ENCODE assay signal across 28 cellular contexts in genomic region chr12:13052414-13052813, GRCh38. TPM values are rescaled to one million over a fixed set of nuclear protein-coding genes. Genes with fewer than 3 reads are reported as not detected.
DNase-seq lines count a peak whose midpoint lies in the region; ATAC-seq lines count a peak whose summit lies in the region.
"Had no signal": no experiment of that assay in that cellular context is flagged by ENCODE, and none has a peak within 500 bp of the region (broad histone marks: within the 10 kb centered on the region; RNA-seq: fewer than 3 reads in every experiment).

No MANE protein-coding gene starts in this region.

- H3K4me3 Mint-ChIP-seq in activated naive CD4-positive, alpha-beta T cell treated with anti-CD3 and anti-CD28 coated beads for 36 hours, result no peak overlapping the region
- no peak overlapping the region for H3K4me3 Mint-ChIP-seq in activated T-helper 17 cell treated with anti-CD3 and anti-CD28 coated beads, Interleukin-2, amount 50 U/mL, for 72 hours
- H3K4me3 Mint-ChIP-seq: CD4-positive, alpha-beta memory T cell; IgD-negative memory B cell had no signal

- intact Hi-C loops in activated naive CD4-positive, alpha-beta T cell treated with anti-CD3 and anti-CD28 coated beads for 36 hours (cut with micrococcal nuclease), result loop anchor here (1.0 kb wide), 1 partner anchor 51 kb away; the partner anchor contains the start of gene GSG1

- no peak for DNase-seq in activated naive CD4-positive, alpha-beta T cell treated with anti-CD3 and anti-CD28 coated beads, Interleukin-2, amount 50 U/mL, for 72 hours (ENCODE audit: low spot score in 2 of 2)
- no peak for DNase-seq in activated naive CD4-positive, alpha-beta T cell treated with anti-CD3 and anti-CD28 coated beads for 36 hours
- DNase-seq in HuH-7.5 (ENCODE audit: low spot score) (no peak), GF-D8 (lab: John Stamatoyannopoulos, UW) (no peak)
- DNase-seq: C1 segment of cervical spinal cord; Caco-2; CD4-positive, alpha-beta memory T cell; DMS 273 treated with DMSO at 0.1 percent for 48 hours; DMS79; EL; GDM1; GOT3; HCEC 1CT; NCI-H1092 treated with DMSO at 0.1 percent for 48 hours; NCI-H1436; NCI-H187; NCI-H2081 treated with DMSO at 0.1 percent for 48 hours; NCI-H2171; NCI-H226; NCI-H510A; NCI-H69; OCI-M1; Peyer's patch; SIG-M5 had no signal

- H3K9me3 Mint-ChIP-seq in activated naive CD4-positive, alpha-beta T cell treated with anti-CD3 and anti-CD28 coated beads, Interleukin-2, amount 50 U/mL, for 72 hours, result no peaks in the 10 kb centered on the region
- H3K9me3 Mint-ChIP-seq in activated naive CD4-positive, alpha-beta T cell treated with anti-CD3 and anti-CD28 coated beads for 36 hours, result peaks cover 8% of the 10 kb centered on the region
- H3K9me3 Mint-ChIP-seq in activated T-helper 17 cell treated with anti-CD3 and anti-CD28 coated beads, Interleukin-2, amount 50 U/mL, for 72 hours, result no peaks in the 10 kb centered on the region

- peaks cover 4% of the 10 kb centered on the region for H3K4me1 Mint-ChIP-seq in activated naive CD4-positive, alpha-beta T cell treated with anti-CD3 and anti-CD28 coated beads for 36 hours (ENCODE audit: low read depth)
- H3K4me1 Mint-ChIP-seq in activated T-helper 17 cell treated with anti-CD3 and anti-CD28 coated beads, Interleukin-2, amount 50 U/mL, for 72 hours, result peaks cover 10% of the 10 kb centered on the region
- H3K4me1 Mint-ChIP-seq: CD4-positive, alpha-beta memory T cell; IgD-negative memory B cell had no signal

- H3K36me3 Mint-ChIP-seq in activated naive CD4-positive, alpha-beta T cell treated with anti-CD3 and anti-CD28 coated beads, Interleukin-2, amount 50 U/mL, for 72 hours, result peaks cover 7 to 24% of the 10 kb centered on the region in 2 donors
- H3K36me3 Mint-ChIP-seq in activated naive CD4-positive, alpha-beta T cell treated with anti-CD3 and anti-CD28 coated beads for 36 hours (ENCODE audit: low read depth), result peaks cover 1% of the 10 kb centered on the region
- peaks cover 11% of the 10 kb centered on the region for H3K36me3 Mint-ChIP-seq in activated T-helper 17 cell treated with anti-CD3 and anti-CD28 coated beads, Interleukin-2, amount 50 U/mL, for 72 hours (ENCODE audit: low read depth)

- peak; percentile 81 to 99 for ATAC-seq in activated naive CD4-positive, alpha-beta T cell treated with anti-CD3 and anti-CD28 coated beads, Interleukin-2, amount 50 U/mL, for 72 hours
- ATAC-seq in HG02938 (IDR thresholded peaks at IDR 0.05; ENCODE audit: unreplicated experiment), result peak; percentile 52
- peak; percentile 98 for ATAC-seq in activated T-helper 17 cell treated with anti-CD3 and anti-CD28 coated beads, Interleukin-2, amount 50 U/mL, for 72 hours (replicated peaks)
- ATAC-seq in HG03175 (IDR thresholded peaks at IDR 0.05; ENCODE audit: unreplicated experiment), result no peak

- CTCF ChIA-PET in activated naive CD4-positive, alpha-beta T cell treated with anti-CD3 and anti-CD28 coated beads for 36 hours (lab: Charles Lee), result interaction anchor here (0.6 to 1.5 kb wide), 3 partner anchors 145 to 240 kb away, joined by 4 to 8 read pairs (median 6); no protein-coding TSS in a partner anchor

- H3K27ac Mint-ChIP-seq in activated naive CD4-positive, alpha-beta T cell treated with anti-CD3 and anti-CD28 coated beads, Interleukin-2, amount 50 U/mL, for 72 hours, result no peak overlapping the region
- H3K27ac Mint-ChIP-seq in activated naive CD4-positive, alpha-beta T cell treated with anti-CD3 and anti-CD28 coated beads for 36 hours, result no peak overlapping the region
- no peak overlapping the region for H3K27ac Mint-ChIP-seq in activated T-helper 17 cell treated with anti-CD3 and anti-CD28 coated beads, Interleukin-2, amount 50 U/mL, for 72 hours
- H3K27ac Mint-ChIP-seq: CD4-positive, alpha-beta memory T cell; IgD-negative memory B cell had no signal

- H3K27me3 Mint-ChIP-seq in activated naive CD4-positive, alpha-beta T cell treated with anti-CD3 and anti-CD28 coated beads for 36 hours (ENCODE audit: low read depth), result no peaks in the 10 kb centered on the region
- H3K27me3 Mint-ChIP-seq in activated T-helper 17 cell treated with anti-CD3 and anti-CD28 coated beads, Interleukin-2, amount 50 U/mL, for 72 hours, result no peaks in the 10 kb centered on the region
- H3K27me3 Mint-ChIP-seq: CD4-positive, alpha-beta memory T cell; IgD-negative memory B cell had no signal

RNA-seq across cellular contexts. Expression of gene FAM234B, which starts 8.2 kb away (rescaled TPM):
- total RNA-seq in activated naive CD4-positive, alpha-beta T cell treated with anti-CD3 and anti-CD28 coated beads, Interleukin-2, amount 50 U/mL, for 72 hours, result 10 to 100 TPM in 1 of 2 donors, 1 to 10 TPM in 1; 6.2 to 17.2 TPM
- 1 to 10 TPM; 7.4 to 7.7 TPM for total RNA-seq in activated naive CD4-positive, alpha-beta T cell treated with anti-CD3 and anti-CD28 coated beads for 36 hours
- total RNA-seq in activated T-helper 17 cell treated with anti-CD3 and anti-CD28 coated beads, Interleukin-2, amount 50 U/mL, for 72 hours, result 10 to 100 TPM in 1 of 2 donors, 1 to 10 TPM in 1; 9.7 to 14.7 TPM

RNA-seq across cellular contexts. Expression of gene GSG1, which starts 51.1 kb away (rescaled TPM):
- total RNA-seq in activated naive CD4-positive, alpha-beta T cell treated with anti-CD3 and anti-CD28 coated beads, Interleukin-2, amount 50 U/mL, for 72 hours, result not detected
- not detected for total RNA-seq in activated naive CD4-positive, alpha-beta T cell treated with anti-CD3 and anti-CD28 coated beads for 36 hours
- not detected for total RNA-seq in activated T-helper 17 cell treated with anti-CD3 and anti-CD28 coated beads, Interleukin-2, amount 50 U/mL, for 72 hours
- total RNA-seq: Caco-2; CD4-positive, alpha-beta memory T cell had no signal

RNA-seq across cellular contexts. Expression of gene HEBP1, which starts 52.3 kb away (rescaled TPM):
- total RNA-seq in activated naive CD4-positive, alpha-beta T cell treated with anti-CD3 and anti-CD28 coated beads, Interleukin-2, amount 50 U/mL, for 72 hours, result 10 to 100 TPM; 25.0 to 34.2 TPM
- total RNA-seq in activated naive CD4-positive, alpha-beta T cell treated with anti-CD3 and anti-CD28 coated beads for 36 hours, result 10 to 100 TPM; 28.7 to 32.3 TPM
- total RNA-seq in activated T-helper 17 cell treated with anti-CD3 and anti-CD28 coated beads, Interleukin-2, amount 50 U/mL, for 72 hours, result 10 to 100 TPM; 14.4 to 16.3 TPM
